Comparison of ENCODE assay signal across 25 cellular contexts in the genomic region with DNA sequence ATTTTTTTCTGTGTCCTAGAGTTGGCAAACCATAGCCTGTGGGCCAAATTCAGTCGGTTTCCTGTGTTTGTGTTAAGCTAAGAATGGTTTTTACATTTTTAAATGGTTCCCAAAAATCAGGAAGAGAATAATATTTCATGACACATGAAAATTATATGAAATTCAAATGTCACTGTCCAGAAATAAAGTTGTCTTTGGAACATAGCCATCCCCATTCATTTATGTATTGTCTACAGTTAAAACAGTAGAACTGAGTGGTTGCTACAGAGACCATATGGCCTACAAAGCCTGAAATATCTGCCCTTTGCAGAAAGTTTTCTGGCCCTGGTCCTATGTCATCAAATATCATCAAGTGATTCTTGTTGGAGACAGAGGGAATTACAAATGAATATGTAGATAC. TPM values are rescaled to one million over a fixed set of nuclear protein-coding genes. Genes with fewer than 3 reads are reported as not detected.
"Had no signal": no experiment of that assay in that cellular context is flagged by ENCODE, and none has a peak within 500 bp of the region (broad histone marks: within the 10 kb centered on the region; RNA-seq: fewer than 3 reads in every experiment).

No MANE protein-coding gene starts in this region.

- H3K4me3 ChIP-seq: K562, SK-N-MC had no signal

- FAIRE-seq: K562, TTC549 had no signal

- DNase-seq: activated B cell treated with CpG ODN at 0.5 μM for 24 hours; activated CD4-positive, alpha-beta memory T cell treated with anti-CD3 and anti-CD28 coated beads for 36 hours; activated CD4-positive, alpha-beta T cell treated with anti-CD3 and anti-CD28 coated beads for 1 hour; activated CD4-positive, alpha-beta T cell treated with anti-CD3 and anti-CD28 coated beads, Interleukin-2, amount 10 ng/mL, durations not matched to agents 7 days and 5 days; activated CD8-positive, alpha-beta memory T cell treated with anti-CD3 and anti-CD28 coated beads for 24 hours; activated gamma-delta T cell; activated naive CD4-positive, alpha-beta T cell treated with anti-CD3 and anti-CD28 coated beads for 36 hours; activated T-cell treated with anti-CD3 and anti-CD28 coated beads, Interleukin-2, amount 50 U/mL, for 4 hours; amygdala; caudate nucleus; Karpas-422; MM.1S; NCI-H1105; NCI-H1436 treated with DMSO at 0.1 percent for 48 hours; NCI-H187; NCI-H524; NCI-H748 treated with DMSO at 0.1 percent for 48 hours; T-cell; T-helper 2 cell; T1000 had no signal

- H3K27ac ChIP-seq: SK-N-MC had no signal

- ATAC-seq: activated T-cell treated with anti-CD3 and anti-CD28 coated beads, Interleukin-2, amount 50 U/mL, for 4 hours; activated T-helper 17 cell treated with anti-CD3 and anti-CD28 coated beads, Interleukin-2, amount 50 U/mL, for 72 hours; K562; T-cell had no signal

RNA-seq across cellular contexts. Expression of a gene that starts 15.5 kb away (rescaled TPM):
- total RNA-seq: activated B cell treated with CpG ODN at 0.5 μM for 24 hours; activated CD4-positive, alpha-beta memory T cell treated with anti-CD3 and anti-CD28 coated beads for 36 hours; activated CD4-positive, alpha-beta T cell treated with anti-CD3 and anti-CD28 coated beads, Interleukin-2, amount 10 ng/mL, durations not matched to agents 7 days and 5 days; activated naive CD4-positive, alpha-beta T cell treated with anti-CD3 and anti-CD28 coated beads for 36 hours; activated T-cell treated with anti-CD3 and anti-CD28 coated beads, Interleukin-2, amount 50 U/mL, for 4 hours; activated T-helper 17 cell treated with anti-CD3 and anti-CD28 coated beads, Interleukin-2, amount 50 U/mL, for 72 hours; K562; OCI-LY7; T-cell had no signal
- polyA plus RNA-seq: K562 had no signal
